ENCODE assay signal across 26 cellular contexts in the genomic region with DNA sequence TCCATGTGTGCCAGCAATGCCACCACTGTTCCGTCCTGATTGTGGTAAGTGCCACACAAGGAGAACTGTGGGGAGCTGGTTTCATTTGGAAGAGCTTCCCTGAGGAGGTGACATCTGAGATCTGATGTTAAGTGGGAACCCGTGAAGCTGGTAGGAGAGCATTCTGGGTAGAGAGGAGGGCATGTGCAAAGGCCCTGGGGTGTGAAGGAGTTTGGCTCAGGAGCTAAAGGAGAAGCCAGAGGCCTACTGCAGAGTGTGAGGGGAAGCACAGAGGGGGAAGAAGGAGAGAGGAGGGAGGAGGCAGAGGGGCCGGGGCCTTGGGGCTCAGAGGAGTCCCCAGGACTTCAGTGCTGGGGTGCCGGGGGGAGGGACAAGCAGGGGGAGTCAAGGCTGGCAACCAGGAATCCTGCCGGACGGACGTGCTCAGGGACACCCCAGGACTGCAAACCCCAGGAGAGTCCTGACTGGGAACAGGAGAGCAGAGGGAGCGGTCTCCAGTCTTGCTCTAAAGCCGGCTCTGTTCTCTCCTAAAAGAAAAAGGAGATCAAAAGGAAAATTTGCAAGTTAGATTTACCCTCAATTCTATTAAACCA. TPM values are rescaled to one million over a fixed set of nuclear protein-coding genes. Genes with fewer than 3 reads are reported as not detected.
"Had no signal": no experiment of that assay in that cellular context is flagged by ENCODE, and none has a peak within 500 bp of the region (broad histone marks: within the 10 kb centered on the region; RNA-seq: fewer than 3 reads in every experiment).

No MANE protein-coding gene starts in this region.

- H3K36me3 Mint-ChIP-seq: activated naive CD8-positive, alpha-beta T cell treated with anti-CD3 and anti-CD28 coated beads for 36 hours had no signal

- DNase-seq: activated CD4-positive, alpha-beta T cell treated with anti-CD3 and anti-CD28 coated beads, Interleukin-2, amount 50 U/mL, for 1 hour; activated gamma-delta T cell treated with Interleukin-2 at 50 U/mL for 16 hours; activated naive CD8-positive, alpha-beta T cell treated with anti-CD3 and anti-CD28 coated beads for 36 hours; amniotic stem cell; caudate nucleus; endodermal cell; foreskin fibroblast; lower lobe of right lung; midbrain; nephron progenitor cell; stimulated activated CD4-positive, alpha-beta T cell treated with anti-CD3 and anti-CD28 coated beads, Interleukin-2, amount 100 ng/mL, for 48 hours; stimulated activated naive CD8-positive, alpha-beta T cell treated with anti-CD3 and anti-CD28 coated beads, Interleukin-15, amount 100 ng/mL, for 72 hours; transverse colon had no signal

- H3K4me2 ChIP-seq: hepatocyte had no signal

- H3K27me3 ChIP-seq: hepatocyte, right atrium auricular region, suprapubic skin, transverse colon had no signal

- ATAC-seq: lower lobe of right lung; stimulated activated naive CD8-positive, alpha-beta T cell treated with anti-CD3 and anti-CD28 coated beads, Interleukin-15, amount 100 ng/mL, for 72 hours had no signal

- H3K4me3 ChIP-seq: hepatocyte, lower lobe of right lung, prostate gland, right atrium auricular region, skin epidermis, suprapubic skin, transverse colon had no signal

- H3K79me2 ChIP-seq: hepatocyte had no signal

- FAIRE-seq: colon, islet of Langerhans, TTC549 had no signal

- H3K9me3 ChIP-seq: lower lobe of right lung, prostate gland, right atrium auricular region, suprapubic skin, transverse colon had no signal

- H3K36me3 ChIP-seq: lower lobe of right lung, prostate gland, right atrium auricular region, suprapubic skin, transverse colon had no signal

- H3K9me3 Mint-ChIP-seq: activated naive CD8-positive, alpha-beta T cell treated with anti-CD3 and anti-CD28 coated beads for 36 hours; activated T-helper 1 cell treated with anti-CD3 and anti-CD28 coated beads, Interleukin-12 subunit alpha, Interleukin-12 subunit beta, Interleukin-2, Interleukin-4 antibody, amounts not matched to agents 30 ng/mL and 10 ng/mL and 1 ng/mL, durations not matched to agents 14 hours and 24 hours and 36 hours; endodermal cell; nephron progenitor cell; stimulated activated naive CD8-positive, alpha-beta T cell treated with anti-CD3 and anti-CD28 coated beads, Interleukin-15, amount 100 ng/mL, for 72 hours had no signal

- H2AFZ ChIP-seq: hepatocyte had no signal

- H3K4me3 Mint-ChIP-seq: activated naive CD8-positive, alpha-beta T cell treated with anti-CD3 and anti-CD28 coated beads for 36 hours; activated T-helper 1 cell treated with anti-CD3 and anti-CD28 coated beads, Interleukin-12 subunit alpha, Interleukin-12 subunit beta, Interleukin-2, Interleukin-4 antibody, amounts not matched to agents 30 ng/mL and 10 ng/mL and 1 ng/mL, durations not matched to agents 14 hours and 24 hours and 36 hours; endodermal cell; nephron progenitor cell; stimulated activated naive CD8-positive, alpha-beta T cell treated with anti-CD3 and anti-CD28 coated beads, Interleukin-15, amount 100 ng/mL, for 72 hours had no signal

- H3K27ac ChIP-seq: epithelial cell of prostate, hepatocyte, lower lobe of right lung, right atrium auricular region, skin epidermis, suprapubic skin, transverse colon had no signal

- H3K27ac Mint-ChIP-seq: activated naive CD8-positive, alpha-beta T cell treated with anti-CD3 and anti-CD28 coated beads for 36 hours; activated T-helper 1 cell treated with anti-CD3 and anti-CD28 coated beads, Interleukin-12 subunit alpha, Interleukin-12 subunit beta, Interleukin-2, Interleukin-4 antibody, amounts not matched to agents 30 ng/mL and 10 ng/mL and 1 ng/mL, durations not matched to agents 14 hours and 24 hours and 36 hours; endodermal cell; nephron progenitor cell; stimulated activated naive CD8-positive, alpha-beta T cell treated with anti-CD3 and anti-CD28 coated beads, Interleukin-15, amount 100 ng/mL, for 72 hours had no signal

RNA-seq across cellular contexts. Expression of gene C9orf50, which starts 19.7 kb away (rescaled TPM):
- total RNA-seq: activated CD8-positive, alpha-beta memory T cell treated with anti-CD3 and anti-CD28 coated beads for 36 hours; activated naive CD8-positive, alpha-beta T cell treated with anti-CD3 and anti-CD28 coated beads for 36 hours; activated T-helper 1 cell treated with anti-CD3 and anti-CD28 coated beads, Interleukin-12 subunit alpha, Interleukin-12 subunit beta, Interleukin-2, Interleukin-4 antibody, amounts not matched to agents 30 ng/mL and 10 ng/mL and 1 ng/mL, durations not matched to agents 14 hours and 24 hours and 36 hours; endodermal cell; glomerular endothelial cell; hepatocyte; lower lobe of right lung; prostate gland; right atrium auricular region; T-helper 2 cell treated with Interferon-gamma antibody and Interleukin-4, amounts not matched to agents 100 ng/mL and 5 ng/mL, for 36 hours; transverse colon had no signal
- polyA plus RNA-seq: hepatocyte had no signal
